ENCODE assay signal across 1 cellular context in the genomic region with DNA sequence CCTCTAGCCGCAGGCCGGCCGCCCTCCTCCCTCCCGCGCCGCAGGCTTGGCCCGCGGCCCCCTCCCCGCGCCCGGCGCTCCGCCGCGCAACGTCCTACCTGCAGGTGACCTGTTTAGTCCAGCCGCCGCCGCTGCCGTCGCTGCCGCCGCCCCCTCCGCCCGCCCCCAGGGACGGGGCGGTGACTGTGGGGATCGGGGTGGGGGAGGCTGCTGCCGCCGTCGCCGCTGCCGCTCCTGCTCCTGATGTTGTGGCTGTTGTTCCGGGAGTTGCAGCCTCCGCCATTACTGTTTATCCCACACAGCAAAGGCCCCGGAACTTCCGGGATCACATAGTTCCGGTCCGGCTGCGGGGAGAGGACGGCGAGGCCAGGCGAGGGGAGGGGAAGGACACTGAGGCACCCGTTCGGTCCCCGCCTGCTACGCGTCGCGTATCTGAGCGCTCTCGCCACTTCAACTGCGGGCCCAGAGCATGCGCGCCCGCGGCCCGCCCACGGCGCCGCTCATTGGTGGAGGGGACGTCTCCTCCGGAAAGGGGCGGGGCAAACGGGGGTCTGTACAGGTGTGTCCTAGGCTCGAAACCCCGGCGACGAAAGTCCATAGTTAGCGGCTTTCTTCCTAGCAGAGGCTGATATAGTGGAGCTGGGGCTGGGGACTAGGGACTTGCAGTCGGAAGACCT.
A peak's percentile ranks its signal among the peaks of the same experiment; 100 is the strongest.
TF ChIP-seq lines count a peak whose summit lies in the region.

A gene with protein sequence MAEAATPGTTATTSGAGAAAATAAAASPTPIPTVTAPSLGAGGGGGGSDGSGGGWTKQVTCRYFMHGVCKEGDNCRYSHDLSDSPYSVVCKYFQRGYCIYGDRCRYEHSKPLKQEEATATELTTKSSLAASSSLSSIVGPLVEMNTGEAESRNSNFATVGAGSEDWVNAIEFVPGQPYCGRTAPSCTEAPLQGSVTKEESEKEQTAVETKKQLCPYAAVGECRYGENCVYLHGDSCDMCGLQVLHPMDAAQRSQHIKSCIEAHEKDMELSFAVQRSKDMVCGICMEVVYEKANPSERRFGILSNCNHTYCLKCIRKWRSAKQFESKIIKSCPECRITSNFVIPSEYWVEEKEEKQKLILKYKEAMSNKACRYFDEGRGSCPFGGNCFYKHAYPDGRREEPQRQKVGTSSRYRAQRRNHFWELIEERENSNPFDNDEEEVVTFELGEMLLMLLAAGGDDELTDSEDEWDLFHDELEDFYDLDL (minus strand): TSS at position 444 of the 677 bp plus-strand sequence. CDS start 161 bp downstream, at position 283.

TF ChIP-seq in K562, 482 proteins besides CTCF, POLR2A, EP300 and RAD21 (continued from another document and continues in another):
- TF ChIP-seq, protein P1, sequence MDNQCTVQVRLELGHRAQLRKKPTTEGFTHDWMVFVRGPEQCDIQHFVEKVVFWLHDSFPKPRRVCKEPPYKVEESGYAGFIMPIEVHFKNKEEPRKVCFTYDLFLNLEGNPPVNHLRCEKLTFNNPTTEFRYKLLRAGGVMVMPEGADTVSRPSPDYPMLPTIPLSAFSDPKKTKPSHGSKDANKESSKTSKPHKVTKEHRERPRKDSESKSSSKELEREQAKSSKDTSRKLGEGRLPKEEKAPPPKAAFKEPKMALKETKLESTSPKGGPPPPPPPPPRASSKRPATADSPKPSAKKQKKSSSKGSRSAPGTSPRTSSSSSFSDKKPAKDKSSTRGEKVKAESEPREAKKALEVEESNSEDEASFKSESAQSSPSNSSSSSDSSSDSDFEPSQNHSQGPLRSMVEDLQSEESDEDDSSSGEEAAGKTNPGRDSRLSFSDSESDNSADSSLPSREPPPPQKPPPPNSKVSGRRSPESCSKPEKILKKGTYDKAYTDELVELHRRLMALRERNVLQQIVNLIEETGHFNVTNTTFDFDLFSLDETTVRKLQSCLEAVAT (IDR thresholded peaks at IDR 0.05), result peak in 1 of 2 experiments; percentile 42; a peak in 1 of 4 replicates
- no peak for TF ChIP-seq ZC3H11A (IDR thresholded peaks at IDR 0.05; ENCODE audit: low read depth, low read length)
- peak; percentile 30; the same call in 1 of the 2 replicates for TF ChIP-seq KAT7 (CRISPR knock-in tag; IDR thresholded peaks at IDR 0.05; ENCODE audit: borderline replicate concordance)
- no peak for TF ChIP-seq BMI1 (IDR thresholded peaks at IDR 0.05; ENCODE audit: low read length)
- TF ChIP-seq, protein P2, sequence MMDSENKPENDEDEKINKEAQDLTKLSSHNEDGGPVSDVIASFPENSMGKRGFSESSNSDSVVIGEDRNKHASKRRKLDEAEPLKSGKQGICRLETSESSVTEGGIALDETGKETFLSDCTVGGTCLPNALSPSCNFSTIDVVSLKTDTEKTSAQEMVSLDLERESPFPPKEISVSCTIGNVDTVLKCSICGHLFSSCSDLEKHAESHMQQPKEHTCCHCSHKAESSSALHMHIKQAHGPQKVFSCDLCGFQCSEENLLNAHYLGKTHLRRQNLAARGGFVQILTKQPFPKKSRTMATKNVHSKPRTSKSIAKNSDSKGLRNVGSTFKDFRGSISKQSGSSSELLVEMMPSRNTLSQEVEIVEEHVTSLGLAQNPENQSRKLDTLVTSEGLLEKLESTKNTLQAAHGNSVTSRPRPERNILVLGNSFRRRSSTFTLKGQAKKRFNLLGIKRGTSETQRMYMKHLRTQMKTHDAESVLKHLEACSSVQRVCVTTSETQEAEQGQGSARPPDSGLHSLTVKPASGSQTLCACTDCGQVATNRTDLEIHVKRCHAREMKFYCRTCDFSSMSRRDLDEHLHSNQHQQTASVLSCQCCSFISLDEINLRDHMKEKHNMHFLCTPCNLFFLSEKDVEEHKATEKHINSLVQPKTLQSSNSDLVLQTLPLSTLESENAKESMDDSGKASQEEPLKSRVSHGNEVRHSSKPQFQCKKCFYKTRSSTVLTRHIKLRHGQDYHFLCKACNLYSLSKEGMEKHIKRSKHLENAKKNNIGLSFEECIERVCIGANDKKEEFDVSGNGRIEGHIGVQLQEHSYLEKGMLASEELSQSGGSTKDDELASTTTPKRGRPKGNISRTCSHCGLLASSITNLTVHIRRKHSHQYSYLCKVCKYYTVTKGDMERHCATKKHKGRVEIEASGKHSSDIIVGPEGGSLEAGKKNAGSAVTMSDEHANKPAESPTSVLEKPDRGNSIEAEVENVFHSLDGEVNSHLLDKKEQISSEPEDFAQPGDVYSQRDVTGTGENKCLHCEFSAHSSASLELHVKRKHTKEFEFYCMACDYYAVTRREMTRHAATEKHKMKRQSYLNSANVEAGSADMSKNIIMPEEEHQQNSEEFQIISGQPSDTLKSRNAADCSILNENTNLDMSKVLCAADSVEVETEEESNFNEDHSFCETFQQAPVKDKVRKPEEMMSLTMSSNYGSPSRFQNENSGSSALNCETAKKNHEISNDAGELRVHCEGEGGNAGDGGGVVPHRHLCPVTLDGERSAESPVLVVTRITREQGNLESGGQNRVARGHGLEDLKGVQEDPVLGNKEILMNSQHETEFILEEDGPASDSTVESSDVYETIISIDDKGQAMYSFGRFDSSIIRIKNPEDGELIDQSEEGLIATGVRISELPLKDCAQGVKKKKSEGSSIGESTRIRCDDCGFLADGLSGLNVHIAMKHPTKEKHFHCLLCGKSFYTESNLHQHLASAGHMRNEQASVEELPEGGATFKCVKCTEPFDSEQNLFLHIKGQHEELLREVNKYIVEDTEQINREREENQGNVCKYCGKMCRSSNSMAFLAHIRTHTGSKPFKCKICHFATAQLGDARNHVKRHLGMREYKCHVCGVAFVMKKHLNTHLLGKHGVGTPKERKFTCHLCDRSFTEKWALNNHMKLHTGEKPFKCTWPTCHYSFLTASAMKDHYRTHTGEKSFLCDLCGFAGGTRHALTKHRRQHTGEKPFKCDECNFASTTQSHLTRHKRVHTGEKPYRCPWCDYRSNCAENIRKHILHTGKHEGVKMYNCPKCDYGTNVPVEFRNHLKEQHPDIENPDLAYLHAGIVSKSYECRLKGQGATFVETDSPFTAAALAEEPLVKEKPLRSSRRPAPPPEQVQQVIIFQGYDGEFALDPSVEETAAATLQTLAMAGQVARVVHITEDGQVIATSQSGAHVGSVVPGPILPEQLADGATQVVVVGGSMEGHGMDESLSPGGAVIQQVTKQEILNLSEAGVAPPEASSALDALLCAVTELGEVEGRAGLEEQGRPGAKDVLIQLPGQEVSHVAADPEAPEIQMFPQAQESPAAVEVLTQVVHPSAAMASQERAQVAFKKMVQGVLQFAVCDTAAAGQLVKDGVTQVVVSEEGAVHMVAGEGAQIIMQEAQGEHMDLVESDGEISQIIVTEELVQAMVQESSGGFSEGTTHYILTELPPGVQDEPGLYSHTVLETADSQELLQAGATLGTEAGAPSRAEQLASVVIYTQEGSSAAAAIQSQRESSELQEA (IDR thresholded peaks at IDR 0.05; ENCODE audit: low read depth), result no peak; the same call in none of the 2 replicates
- TF ChIP-seq MYBL2 (IDR thresholded peaks at IDR 0.05; ENCODE audit: low read depth), result no peak
- TF ChIP-seq MYBL2 (CRISPR knock-in tag; IDR thresholded peaks at IDR 0.05; ENCODE audit: borderline replicate concordance), result peak; percentile 58; the same call in 1 of the 2 replicates
- TF ChIP-seq ZNF766 (CRISPR knock-in tag; conservative IDR thresholded peaks at IDR 0.05), result no peak
- TF ChIP-seq SMARCB1 (IDR thresholded peaks at IDR 0.05; ENCODE audit: insufficient read length, low read depth), result no peak
- peak; percentile 82 to 95 (median 94) for TF ChIP-seq YY1 (IDR thresholded peaks at IDR 0.05; ENCODE audit: borderline replicate concordance in 1 of 3, control insufficient read depth in 1 of 3, extremely low read depth in 1 of 3, insufficient read depth in 3 of 3, insufficient read length in 1 of 3, insufficient replicate concordance in 2 of 3, low read depth in 1 of 3, low read length in 2 of 3)
- TF ChIP-seq TRIM28 (IDR thresholded peaks at IDR 0.05), result peak; percentile 15; the same call in 1 of the 2 replicates
- TF ChIP-seq SRF (CRISPR knock-in tag; IDR thresholded peaks at IDR 0.05), result 0 out of 4 replicates have a peak, but pooled peaks of 1 of the 2 experiments have one; percentile 55
- peak; percentile 85; the same call in 1 of the 2 replicates for TF ChIP-seq ZBTB7A (IDR thresholded peaks at IDR 0.05; ENCODE audit: borderline replicate concordance, control insufficient read depth, low read depth, low read length)
- TF ChIP-seq, protein P3, sequence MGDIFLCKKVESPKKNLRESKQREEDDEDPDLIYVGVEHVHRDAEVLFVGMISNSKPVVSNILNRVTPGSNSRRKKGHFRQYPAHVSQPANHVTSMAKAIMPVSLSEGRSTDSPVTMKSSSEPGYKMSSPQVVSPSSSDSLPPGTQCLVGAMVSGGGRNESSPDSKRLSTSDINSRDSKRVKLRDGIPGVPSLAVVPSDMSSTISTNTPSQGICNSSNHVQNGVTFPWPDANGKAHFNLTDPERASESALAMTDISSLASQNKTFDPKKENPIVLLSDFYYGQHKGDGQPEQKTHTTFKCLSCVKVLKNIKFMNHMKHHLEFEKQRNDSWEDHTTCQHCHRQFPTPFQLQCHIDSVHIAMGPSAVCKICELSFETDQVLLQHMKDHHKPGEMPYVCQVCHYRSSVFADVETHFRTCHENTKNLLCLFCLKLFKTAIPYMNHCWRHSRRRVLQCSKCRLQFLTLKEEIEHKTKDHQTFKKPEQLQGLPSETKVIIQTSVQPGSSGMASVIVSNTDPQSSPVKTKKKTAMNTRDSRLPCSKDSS (IDR thresholded peaks at IDR 0.05; ENCODE audit: low read depth, partially characterized antibody), result no peak
- TF ChIP-seq, protein P4, sequence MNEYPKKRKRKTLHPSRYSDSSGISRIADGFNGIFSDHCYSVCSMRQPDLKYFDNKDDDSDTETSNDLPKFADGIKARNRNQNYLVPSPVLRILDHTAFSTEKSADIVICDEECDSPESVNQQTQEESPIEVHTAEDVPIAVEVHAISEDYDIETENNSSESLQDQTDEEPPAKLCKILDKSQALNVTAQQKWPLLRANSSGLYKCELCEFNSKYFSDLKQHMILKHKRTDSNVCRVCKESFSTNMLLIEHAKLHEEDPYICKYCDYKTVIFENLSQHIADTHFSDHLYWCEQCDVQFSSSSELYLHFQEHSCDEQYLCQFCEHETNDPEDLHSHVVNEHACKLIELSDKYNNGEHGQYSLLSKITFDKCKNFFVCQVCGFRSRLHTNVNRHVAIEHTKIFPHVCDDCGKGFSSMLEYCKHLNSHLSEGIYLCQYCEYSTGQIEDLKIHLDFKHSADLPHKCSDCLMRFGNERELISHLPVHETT (CRISPR knock-in tag; conservative IDR thresholded peaks at IDR 0.05 in 1 of 2, IDR thresholded peaks at IDR 0.05 in 1 of 2), result peak in 1 of 2 experiments; percentile 91; a peak in 2 of 4 replicates
- no peak for TF ChIP-seq MCM2 (IDR thresholded peaks at IDR 0.05; ENCODE audit: low read depth)
- TF ChIP-seq MEF2D (tag; conservative IDR thresholded peaks at IDR 0.05; ENCODE audit: low read depth), result no peak
- TF ChIP-seq NFE2 (IDR thresholded peaks at IDR 0.05; ENCODE audit: low read depth), result no peak; the same call in 1 of the 2 replicates
- no peak for TF ChIP-seq SP2 (IDR thresholded peaks at IDR 0.05; ENCODE audit: extremely low read depth, low read depth, low read length, poor library complexity, severe bottlenecking)
- TF ChIP-seq, protein P5, sequence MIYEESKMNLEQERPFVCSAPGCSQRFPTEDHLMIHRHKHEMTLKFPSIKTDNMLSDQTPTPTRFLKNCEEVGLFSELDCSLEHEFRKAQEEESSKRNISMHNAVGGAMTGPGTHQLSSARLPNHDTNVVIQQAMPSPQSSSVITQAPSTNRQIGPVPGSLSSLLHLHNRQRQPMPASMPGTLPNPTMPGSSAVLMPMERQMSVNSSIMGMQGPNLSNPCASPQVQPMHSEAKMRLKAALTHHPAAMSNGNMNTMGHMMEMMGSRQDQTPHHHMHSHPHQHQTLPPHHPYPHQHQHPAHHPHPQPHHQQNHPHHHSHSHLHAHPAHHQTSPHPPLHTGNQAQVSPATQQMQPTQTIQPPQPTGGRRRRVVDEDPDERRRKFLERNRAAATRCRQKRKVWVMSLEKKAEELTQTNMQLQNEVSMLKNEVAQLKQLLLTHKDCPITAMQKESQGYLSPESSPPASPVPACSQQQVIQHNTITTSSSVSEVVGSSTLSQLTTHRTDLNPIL (CRISPR knock-in tag; IDR thresholded peaks at IDR 0.05), result no peak
- TF ChIP-seq PHF8 (IDR thresholded peaks at IDR 0.05; ENCODE audit: borderline replicate concordance, low read length), result peak; percentile 90
- no peak for TF ChIP-seq ZNF253 (CRISPR knock-in tag; conservative IDR thresholded peaks at IDR 0.05)
- no peak for TF ChIP-seq BRD9 (IDR thresholded peaks at IDR 0.05; ENCODE audit: low read depth, partially characterized antibody)
- TF ChIP-seq, protein P6, sequence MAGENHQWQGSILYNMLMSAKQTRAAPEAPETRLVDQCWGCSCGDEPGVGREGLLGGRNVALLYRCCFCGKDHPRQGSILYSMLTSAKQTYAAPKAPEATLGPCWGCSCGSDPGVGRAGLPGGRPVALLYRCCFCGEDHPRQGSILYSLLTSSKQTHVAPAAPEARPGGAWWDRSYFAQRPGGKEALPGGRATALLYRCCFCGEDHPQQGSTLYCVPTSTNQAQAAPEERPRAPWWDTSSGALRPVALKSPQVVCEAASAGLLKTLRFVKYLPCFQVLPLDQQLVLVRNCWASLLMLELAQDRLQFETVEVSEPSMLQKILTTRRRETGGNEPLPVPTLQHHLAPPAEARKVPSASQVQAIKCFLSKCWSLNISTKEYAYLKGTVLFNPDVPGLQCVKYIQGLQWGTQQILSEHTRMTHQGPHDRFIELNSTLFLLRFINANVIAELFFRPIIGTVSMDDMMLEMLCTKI (IDR thresholded peaks at IDR 0.05; ENCODE audit: partially characterized antibody), result no peak
- no peak; the same call in 1 of the 2 replicates for TF ChIP-seq GATAD2A (IDR thresholded peaks at IDR 0.05)
- TF ChIP-seq, protein P7, sequence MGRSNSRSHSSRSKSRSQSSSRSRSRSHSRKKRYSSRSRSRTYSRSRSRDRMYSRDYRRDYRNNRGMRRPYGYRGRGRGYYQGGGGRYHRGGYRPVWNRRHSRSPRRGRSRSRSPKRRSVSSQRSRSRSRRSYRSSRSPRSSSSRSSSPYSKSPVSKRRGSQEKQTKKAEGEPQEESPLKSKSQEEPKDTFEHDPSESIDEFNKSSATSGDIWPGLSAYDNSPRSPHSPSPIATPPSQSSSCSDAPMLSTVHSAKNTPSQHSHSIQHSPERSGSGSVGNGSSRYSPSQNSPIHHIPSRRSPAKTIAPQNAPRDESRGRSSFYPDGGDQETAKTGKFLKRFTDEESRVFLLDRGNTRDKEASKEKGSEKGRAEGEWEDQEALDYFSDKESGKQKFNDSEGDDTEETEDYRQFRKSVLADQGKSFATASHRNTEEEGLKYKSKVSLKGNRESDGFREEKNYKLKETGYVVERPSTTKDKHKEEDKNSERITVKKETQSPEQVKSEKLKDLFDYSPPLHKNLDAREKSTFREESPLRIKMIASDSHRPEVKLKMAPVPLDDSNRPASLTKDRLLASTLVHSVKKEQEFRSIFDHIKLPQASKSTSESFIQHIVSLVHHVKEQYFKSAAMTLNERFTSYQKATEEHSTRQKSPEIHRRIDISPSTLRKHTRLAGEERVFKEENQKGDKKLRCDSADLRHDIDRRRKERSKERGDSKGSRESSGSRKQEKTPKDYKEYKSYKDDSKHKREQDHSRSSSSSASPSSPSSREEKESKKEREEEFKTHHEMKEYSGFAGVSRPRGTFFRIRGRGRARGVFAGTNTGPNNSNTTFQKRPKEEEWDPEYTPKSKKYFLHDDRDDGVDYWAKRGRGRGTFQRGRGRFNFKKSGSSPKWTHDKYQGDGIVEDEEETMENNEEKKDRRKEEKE (IDR thresholded peaks at IDR 0.05; ENCODE audit: borderline replicate concordance in 1 of 2, control insufficient read depth in 1 of 2, low read depth in 2 of 2, low read length in 1 of 2), result peak in 1 of 2 experiments; percentile 85; a peak in 2 of 4 replicates
- peak; percentile 34; the same call in 1 of the 2 replicates for TF ChIP-seq TOE1 (IDR thresholded peaks at IDR 0.05; ENCODE audit: borderline replicate concordance)
- no peak for TF ChIP-seq TOE1 (CRISPR knock-in tag; IDR thresholded peaks at IDR 0.05; ENCODE audit: borderline replicate concordance, low read depth)
